ENCODE assay signal across 33 cellular contexts in the genomic region with DNA sequence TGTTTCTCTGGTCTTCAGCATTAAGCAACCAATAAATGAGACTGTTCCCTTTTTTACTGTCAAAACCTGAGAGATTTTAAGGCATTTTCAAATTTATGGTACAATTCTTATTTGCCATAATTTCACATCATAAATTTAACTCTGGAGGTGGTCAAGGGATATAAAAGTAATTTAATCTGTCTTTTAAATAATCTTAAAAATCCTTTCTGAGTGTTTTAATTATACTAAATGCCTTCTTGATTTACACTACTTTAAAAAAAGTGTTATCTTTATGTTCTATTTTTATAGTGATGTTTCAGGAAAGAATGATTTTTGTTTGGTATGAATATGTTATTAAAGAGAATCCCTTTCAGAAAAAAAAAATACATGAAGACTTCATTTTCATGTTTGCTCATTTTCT. TPM values are rescaled to one million over a fixed set of nuclear protein-coding genes. Genes with fewer than 3 reads are reported as not detected.
"Had no signal": no experiment of that assay in that cellular context is flagged by ENCODE, and none has a peak within 500 bp of the region (broad histone marks: within the 10 kb centered on the region; RNA-seq: fewer than 3 reads in every experiment).

No MANE protein-coding gene starts in this region.

- H3K4me3 Mint-ChIP-seq: activated CD4-positive, alpha-beta memory T cell treated with anti-CD3 and anti-CD28 coated beads for 36 hours; activated CD4-positive, alpha-beta T cell treated with anti-CD3 and anti-CD28 coated beads for 36 hours; activated CD4-positive, alpha-beta T cell treated with anti-CD3 and anti-CD28 coated beads, Interleukin-2, amount 10 ng/mL, durations not matched to agents 24 days and 14 days; activated CD8-positive, alpha-beta memory T cell treated with anti-CD3 and anti-CD28 coated beads, Interleukin-2, amount 10 ng/mL, durations not matched to agents 7 days and 5 days; activated CD8-positive, alpha-beta T cell treated with anti-CD3 and anti-CD28 coated beads, Interleukin-2, amount 10 ng/mL, durations not matched to agents 7 days and 5 days; activated naive CD4-positive, alpha-beta T cell treated with anti-CD3 and anti-CD28 coated beads, Interleukin-2, amount 10 ng/mL, durations not matched to agents 7 days and 5 days; activated naive CD8-positive, alpha-beta T cell treated with anti-CD3 and anti-CD28 coated beads, Interleukin-2, amount 10 ng/mL, durations not matched to agents 7 days and 5 days; activated T-cell treated with anti-CD3 and anti-CD28 coated beads, Interleukin-2, amount 50 U/mL, for 72 hours; central memory CD8-positive, alpha-beta T cell; dendritic cell treated with granulocyte-macrophage colony-stimulating factor and Interleukin-4, amounts not matched to agents 40 ng/mL and 50 ng/mL, for 4 days; endodermal cell had no signal

- H3K27ac Mint-ChIP-seq: activated CD4-positive, alpha-beta memory T cell treated with anti-CD3 and anti-CD28 coated beads for 36 hours; activated CD4-positive, alpha-beta T cell treated with anti-CD3 and anti-CD28 coated beads for 36 hours; activated CD4-positive, alpha-beta T cell treated with anti-CD3 and anti-CD28 coated beads, Interleukin-2, amount 10 ng/mL, durations not matched to agents 24 days and 14 days; activated CD8-positive, alpha-beta memory T cell treated with anti-CD3 and anti-CD28 coated beads, Interleukin-2, amount 10 ng/mL, durations not matched to agents 7 days and 5 days; activated CD8-positive, alpha-beta T cell treated with anti-CD3 and anti-CD28 coated beads, Interleukin-2, amount 10 ng/mL, durations not matched to agents 7 days and 5 days; activated naive CD4-positive, alpha-beta T cell treated with anti-CD3 and anti-CD28 coated beads, Interleukin-2, amount 10 ng/mL, durations not matched to agents 7 days and 5 days; activated naive CD4-positive, alpha-beta T cell treated with anti-CD3 and anti-CD28 coated beads, Interleukin-2, amount 50 U/mL, for 72 hours; activated naive CD8-positive, alpha-beta T cell treated with anti-CD3 and anti-CD28 coated beads, Interleukin-2, amount 10 ng/mL, durations not matched to agents 7 days and 5 days; activated T-cell treated with anti-CD3 and anti-CD28 coated beads, Interleukin-2, amount 50 U/mL, for 72 hours; dendritic cell treated with granulocyte-macrophage colony-stimulating factor and Interleukin-4, amounts not matched to agents 40 ng/mL and 50 ng/mL, for 4 days; endodermal cell had no signal

- H3K4me1 Mint-ChIP-seq: activated naive CD4-positive, alpha-beta T cell treated with anti-CD3 and anti-CD28 coated beads, Interleukin-2, amount 10 ng/mL, durations not matched to agents 7 days and 5 days; central memory CD8-positive, alpha-beta T cell; endodermal cell had no signal

- H3K9me3 ChIP-seq: esophagus muscularis mucosa, gastrocnemius medialis, heart left ventricle had no signal

- H3K36me3 ChIP-seq: brain microvascular endothelial cell, esophagus muscularis mucosa, gastrocnemius medialis, heart left ventricle had no signal

- H3K4me3 ChIP-seq: coronary artery, dorsolateral prefrontal cortex, esophagus muscularis mucosa, gastrocnemius medialis, heart left ventricle had no signal

- FAIRE-seq: astrocyte, bronchial epithelial cell had no signal

- H3K4me1 ChIP-seq: esophagus muscularis mucosa, foreskin keratinocyte, gastrocnemius medialis had no signal

- H3K27me3 ChIP-seq: brain microvascular endothelial cell, esophagus muscularis mucosa, foreskin keratinocyte, gastrocnemius medialis, heart left ventricle had no signal

- H3K9me3 Mint-ChIP-seq: activated CD4-positive, alpha-beta memory T cell treated with anti-CD3 and anti-CD28 coated beads for 36 hours; activated CD4-positive, alpha-beta T cell treated with anti-CD3 and anti-CD28 coated beads, Interleukin-2, amount 10 ng/mL, durations not matched to agents 24 days and 14 days; activated naive CD4-positive, alpha-beta T cell treated with anti-CD3 and anti-CD28 coated beads, Interleukin-2, amount 10 ng/mL, durations not matched to agents 7 days and 5 days; activated naive CD4-positive, alpha-beta T cell treated with anti-CD3 and anti-CD28 coated beads, Interleukin-2, amount 50 U/mL, for 72 hours; activated naive CD8-positive, alpha-beta T cell treated with anti-CD3 and anti-CD28 coated beads, Interleukin-2, amount 10 ng/mL, durations not matched to agents 7 days and 5 days; activated T-cell treated with anti-CD3 and anti-CD28 coated beads, Interleukin-2, amount 50 U/mL, for 72 hours; central memory CD8-positive, alpha-beta T cell; dendritic cell treated with granulocyte-macrophage colony-stimulating factor and Interleukin-4, amounts not matched to agents 40 ng/mL and 50 ng/mL, for 4 days; endodermal cell had no signal

- DNase-seq: activated CD4-positive, alpha-beta memory T cell treated with anti-CD3 and anti-CD28 coated beads for 36 hours; activated CD4-positive, alpha-beta T cell treated with anti-CD3 and anti-CD28 coated beads for 36 hours; activated CD4-positive, alpha-beta T cell treated with anti-CD3 and anti-CD28 coated beads, Interleukin-2, amount 10 ng/mL, durations not matched to agents 24 days and 14 days; activated CD4-positive, CD25-positive, alpha-beta regulatory T cell; activated CD4-positive, CD25-positive, alpha-beta regulatory T cell treated with anti-CD3 and anti-CD28 coated beads, Interleukin-2, amount 50 U/mL, for 72 hours; activated CD8-positive, alpha-beta memory T cell treated with anti-CD3 and anti-CD28 coated beads, Interleukin-2, amount 10 ng/mL, durations not matched to agents 7 days and 5 days; activated CD8-positive, alpha-beta memory T cell treated with anti-CD3 and anti-CD28 coated beads, Interleukin-2, amount 50 U/mL, for 4 hours; activated CD8-positive, alpha-beta T cell treated with anti-CD3 and anti-CD28 coated beads, Interleukin-2, amount 10 ng/mL, durations not matched to agents 7 days and 5 days; activated gamma-delta T cell; activated naive CD4-positive, alpha-beta T cell; activated naive CD4-positive, alpha-beta T cell treated with anti-CD3 and anti-CD28 coated beads, Interleukin-2, amount 10 ng/mL, durations not matched to agents 7 days and 5 days; activated naive CD8-positive, alpha-beta T cell treated with anti-CD3 and anti-CD28 coated beads, Interleukin-2, amount 10 ng/mL, durations not matched to agents 7 days and 5 days; activated T-cell treated with anti-CD3 and anti-CD28 coated beads, Interleukin-2, amount 50 U/mL, for 1 hour; activated T-cell treated with anti-CD3 and anti-CD28 coated beads, Interleukin-2, amount 50 U/mL, for 72 hours; amniotic stem cell; anterior cingulate cortex; brain microvascular endothelial cell; dorsolateral prefrontal cortex; effector memory CD4-positive, alpha-beta T cell; endodermal cell; erythroblast; foreskin keratinocyte; gastrocnemius medialis; glutamatergic neuron; heart left ventricle; T-helper 2 cell had no signal

- H3K36me3 Mint-ChIP-seq: activated CD4-positive, alpha-beta memory T cell treated with anti-CD3 and anti-CD28 coated beads for 36 hours; activated CD8-positive, alpha-beta memory T cell treated with anti-CD3 and anti-CD28 coated beads, Interleukin-2, amount 10 ng/mL, durations not matched to agents 7 days and 5 days; activated naive CD4-positive, alpha-beta T cell treated with anti-CD3 and anti-CD28 coated beads, Interleukin-2, amount 10 ng/mL, durations not matched to agents 7 days and 5 days; activated naive CD4-positive, alpha-beta T cell treated with anti-CD3 and anti-CD28 coated beads, Interleukin-2, amount 50 U/mL, for 72 hours; activated naive CD8-positive, alpha-beta T cell treated with anti-CD3 and anti-CD28 coated beads, Interleukin-2, amount 10 ng/mL, durations not matched to agents 7 days and 5 days had no signal

- H3K27ac ChIP-seq: brain microvascular endothelial cell, coronary artery, dorsolateral prefrontal cortex, esophagus muscularis mucosa, foreskin keratinocyte, gastrocnemius medialis, heart left ventricle had no signal

- H3K27me3 Mint-ChIP-seq: dendritic cell treated with granulocyte-macrophage colony-stimulating factor and Interleukin-4, amounts not matched to agents 40 ng/mL and 50 ng/mL, for 4 days had no signal

- ATAC-seq: activated CD4-positive, alpha-beta T cell treated with anti-CD3 and anti-CD28 coated beads for 36 hours; activated CD8-positive, alpha-beta memory T cell treated with anti-CD3 and anti-CD28 coated beads, Interleukin-2, amount 10 ng/mL, durations not matched to agents 7 days and 5 days; activated CD8-positive, alpha-beta T cell treated with anti-CD3 and anti-CD28 coated beads, Interleukin-2, amount 10 ng/mL, durations not matched to agents 7 days and 5 days; activated naive CD4-positive, alpha-beta T cell treated with anti-CD3 and anti-CD28 coated beads, Interleukin-2, amount 50 U/mL, for 72 hours; activated T-cell treated with anti-CD3 and anti-CD28 coated beads, Interleukin-2, amount 50 U/mL, for 72 hours; foreskin keratinocyte; gastrocnemius medialis; heart left ventricle had no signal

RNA-seq across cellular contexts. Expression of a gene that starts 10.0 kb away (rescaled TPM):
- total RNA-seq: activated CD8-positive, alpha-beta memory T cell treated with anti-CD3 and anti-CD28 coated beads, Interleukin-2, amount 10 ng/mL, durations not matched to agents 7 days and 5 days; activated CD8-positive, alpha-beta T cell treated with anti-CD3 and anti-CD28 coated beads, Interleukin-2, amount 10 ng/mL, durations not matched to agents 7 days and 5 days; activated naive CD4-positive, alpha-beta T cell treated with anti-CD3 and anti-CD28 coated beads, Interleukin-2, amount 50 U/mL, for 72 hours; activated naive CD8-positive, alpha-beta T cell treated with anti-CD3 and anti-CD28 coated beads, Interleukin-2, amount 10 ng/mL, durations not matched to agents 7 days and 5 days; activated T-cell treated with anti-CD3 and anti-CD28 coated beads, Interleukin-2, amount 50 U/mL, for 72 hours had no signal
